17 cellular contexts compared by ENCODE assay signal in the genomic region with DNA sequence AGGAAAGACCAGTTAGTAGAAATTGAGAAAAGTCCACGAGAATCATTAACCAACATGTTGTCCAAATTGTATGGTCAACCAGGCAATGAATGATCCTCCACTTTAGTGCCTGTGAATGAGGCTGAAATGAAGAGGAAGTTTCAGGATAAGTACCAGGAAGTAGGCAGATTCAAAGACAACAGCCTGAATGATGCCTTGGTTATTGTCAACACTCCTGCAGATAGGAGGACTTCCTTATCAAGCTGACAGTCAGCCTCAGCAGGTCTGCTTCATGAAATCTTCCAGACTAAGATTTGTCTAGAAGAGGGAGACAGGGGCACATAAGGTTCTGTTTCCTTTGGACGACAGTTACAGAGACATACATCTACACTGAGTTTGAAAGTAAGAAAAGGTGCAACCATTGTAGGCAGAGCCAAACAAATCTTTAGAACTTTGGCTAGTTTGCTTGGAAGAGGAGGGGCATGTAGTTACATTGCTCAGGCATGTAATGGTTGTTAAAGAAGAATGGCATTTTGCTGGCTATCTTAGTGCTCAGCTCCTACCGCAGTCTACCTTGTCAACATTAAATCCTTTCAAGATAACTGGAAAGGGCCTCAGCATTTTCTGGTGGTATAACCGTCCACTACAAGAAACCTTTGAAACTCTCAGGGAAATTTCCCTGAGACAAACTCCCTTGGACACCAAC.
DNase-seq lines count a peak whose midpoint lies in the region; ATAC-seq, FAIRE-seq and TF ChIP-seq lines count a peak whose summit lies in the region.
"Had no signal": no experiment of that assay in that cellular context is flagged by ENCODE, and none has a peak within 500 bp of the region (broad histone marks: within the 10 kb centered on the region; RNA-seq: fewer than 3 reads in every experiment).

No MANE protein-coding gene starts in this region.

- CTCF ChIA-PET in CD8-positive, alpha-beta T cell (lab: Charles Lee) = interaction anchor here (1.1 kb wide), 1 partner anchor 53 kb away, joined by 4 read pairs; no protein-coding TSS in a partner anchor
- CTCF ChIA-PET in IMR-90 (lab: Yijun Ruan, JAX) (no interaction called here), GM12878 (lab: Yijun Ruan, JAX) (interaction anchor here (0.8 to 1.6 kb wide), 4 partner anchors 12 to 103 kb away, joined by 4 to 5 read pairs (median 4); no protein-coding TSS in a partner anchor)

- H3K4me2 ChIP-seq in IMR-90 (ENCODE audit: low read depth, low read length) (no peak overlapping the region), GM12878 (ENCODE audit: control insufficient read depth, insufficient read depth) (peak overlapping the region; percentile 44; the same call in 1 of the 2 replicates), mesendoderm (ENCODE audit: low read length) (no peak overlapping the region)
- H3K4me2 ChIP-seq: SK-N-SH had no signal

- DNase-seq in CD8-positive, alpha-beta T cell = no peak
- DNase-seq in IMR-90 = no peak
- no peak for DNase-seq in GM12878 (ENCODE audit: low read depth, low spot score)
- peak; percentile 74 for DNase-seq in mesendoderm
- no peak for DNase-seq in NOMO-1 treated with dmso at 0.1 percent for 144 hours (lab: John Stamatoyannopoulos, UW; ENCODE audit: unreplicated experiment)
- no peak for DNase-seq in DMS153 (lab: John Stamatoyannopoulos, UW)
- no peak for DNase-seq in EL
- DNase-seq: activated naive CD4-positive, alpha-beta T cell treated with anti-CD3 and anti-CD28 coated beads for 36 hours; AML-193; left lung; naive B cell; NCI-H1930; NCI-H526; psoas muscle; SK-N-SH had no signal

- peak overlapping the region; percentile 9 for H3K27ac Mint-ChIP-seq in CD8-positive, alpha-beta T cell

- peaks cover 25% of the 10 kb centered on the region for H4K20me1 ChIP-seq in IMR-90 (ENCODE audit: insufficient read depth, low read length)
- no peaks in the 10 kb centered on the region for H4K20me1 ChIP-seq in GM12878 (ENCODE audit: control insufficient read depth, insufficient read depth)

- H3K4me3 Mint-ChIP-seq in CD8-positive, alpha-beta T cell = no peak overlapping the region
- H3K4me3 Mint-ChIP-seq: activated naive CD4-positive, alpha-beta T cell treated with anti-CD3 and anti-CD28 coated beads for 36 hours had no signal

- H3K9me3 Mint-ChIP-seq in CD8-positive, alpha-beta T cell = no peaks in the 10 kb centered on the region
- H3K9me3 Mint-ChIP-seq: activated naive CD4-positive, alpha-beta T cell treated with anti-CD3 and anti-CD28 coated beads for 36 hours; naive B cell had no signal

- H3K9me3 ChIP-seq in CD8-positive, alpha-beta T cell (ENCODE audit: low read length) = no peaks in the 10 kb centered on the region
- H3K9me3 ChIP-seq in IMR-90 (ENCODE audit: control insufficient read depth, insufficient read depth, low read length) = no peaks in the 10 kb centered on the region
- H3K9me3 ChIP-seq in GM12878 (replicated peaks; ENCODE audit: control insufficient read depth, insufficient read depth, low read length) = no peaks in the 10 kb centered on the region; the same call in 2 of the 3 replicates
- H3K9me3 ChIP-seq: left lung, psoas muscle, SK-N-SH had no signal

- peaks cover 89% of the 10 kb centered on the region for H3K4me1 Mint-ChIP-seq in CD8-positive, alpha-beta T cell (ENCODE audit: low read depth)

- H2AK9ac ChIP-seq in IMR-90 (replicated peaks; ENCODE audit: low read depth, low read length, poor library complexity) = no peak overlapping the region

- TF ChIP-seq RAD21 in IMR-90 (IDR thresholded peaks at IDR 0.05; ENCODE audit: low read length) (no peak), GM12878 (IDR thresholded peaks at IDR 0.05; ENCODE audit: insufficient read depth, low read depth, low read length) (no peak)

- no peak overlapping the region for H3K4ac ChIP-seq in IMR-90 (ENCODE audit: low read depth, low read length)
- no peak overlapping the region for H3K4ac ChIP-seq in mesendoderm (ENCODE audit: low read depth, low read length)

- no peak overlapping the region for H3K56ac ChIP-seq in IMR-90 (ENCODE audit: extremely low read depth, insufficient read depth, low read length)
- peak overlapping the region; percentile 11 for H3K56ac ChIP-seq in mesendoderm (ENCODE audit: low read length)

- H3K27me3 ChIP-seq in CD8-positive, alpha-beta T cell (ENCODE audit: insufficient read depth, low read length) = no peaks in the 10 kb centered on the region
- no peaks in the 10 kb centered on the region for H3K27me3 ChIP-seq in IMR-90 (ENCODE audit: control insufficient read depth, insufficient read depth, low read length)
- no peaks in the 10 kb centered on the region for H3K27me3 ChIP-seq in GM12878 (replicated peaks in 1 of 2; ENCODE audit: control insufficient read depth in 2 of 2, insufficient read depth in 2 of 2, low read length in 1 of 2)
- no peaks in the 10 kb centered on the region for H3K27me3 ChIP-seq in mesendoderm (ENCODE audit: insufficient read depth, low read length, poor library complexity)
- H3K27me3 ChIP-seq: left lung had no signal

- SMC1A ChIA-PET in GM12878 (lab: Charles Lee; ENCODE audit: uncharacterized antibody, unreplicated experiment) = interaction anchor here (1.1 to 4.3 kb wide), 12 partner anchors 8 to 78 kb away, joined by 3 to 31 read pairs (median 7); no protein-coding TSS in a partner anchor

- peaks cover 43% of the 10 kb centered on the region for H3K4me1 ChIP-seq in CD8-positive, alpha-beta T cell (ENCODE audit: insufficient read depth, low read length)
- peaks cover 8% of the 10 kb centered on the region for H3K4me1 ChIP-seq in IMR-90 (ENCODE audit: control insufficient read depth, insufficient read depth, low read length)
- peaks cover 34% of the 10 kb centered on the region for H3K4me1 ChIP-seq in GM12878 (ENCODE audit: control insufficient read depth, insufficient read depth, low read length)
- peaks cover 19% of the 10 kb centered on the region for H3K4me1 ChIP-seq in mesendoderm (ENCODE audit: control insufficient read depth, low read depth, low read length)

- BruUV-seq in IMR-90 (replicated peaks; lab: Mats Ljungman, UMichigan) (no TSS peak), GM12878 (replicated peaks; lab: Mats Ljungman, UMichigan) (no TSS peak)

- no peak for TF ChIP-seq POLR2A in IMR-90 (IDR thresholded peaks at IDR 0.05; ENCODE audit: low read depth, low read length)
- no peak for TF ChIP-seq POLR2A in GM12878 (IDR thresholded peaks at IDR 0.05; ENCODE audit: low read depth, low read length)

- RAD21 ChIA-PET in GM12878 (lab: Charles Lee; ENCODE audit: unreplicated experiment) = interaction anchor here (0.8 to 2.4 kb wide), 4 partner anchors 10 to 39 kb away, joined by 3 to 9 read pairs (median 5); no protein-coding TSS in a partner anchor

- H3K36me3 Mint-ChIP-seq in CD8-positive, alpha-beta T cell = peaks cover 16% of the 10 kb centered on the region
- H3K36me3 Mint-ChIP-seq: naive B cell had no signal

- H3K79me2 ChIP-seq in GM12878 (ENCODE audit: control insufficient read depth, insufficient read depth, low read length) (peaks cover 85% of the 10 kb centered on the region), mesendoderm (ENCODE audit: control insufficient read depth, insufficient read depth, low read length) (peaks cover 17% of the 10 kb centered on the region)

- in situ Hi-C loops in IMR-90 (cut with MboI; ENCODE audit: low sequenced_read_pairs) = no loop called here
- in situ Hi-C loops in GM12878 (cut with MboI) = no loop called here

- no peak overlapping the region for H4K5ac ChIP-seq in IMR-90 (ENCODE audit: low read depth, low read length)
- no peak overlapping the region for H4K5ac ChIP-seq in mesendoderm (ENCODE audit: low read length)

- H4K8ac ChIP-seq in IMR-90 (ENCODE audit: low read depth in 2 of 2, low read length in 2 of 2) (no peak overlapping the region), mesendoderm (ENCODE audit: low read depth, low read length) (no peak overlapping the region)

- WGBS in IMR-90 (ENCODE audit: extremely low coverage in 2 of 2, insufficient read length in 1 of 2), 2 experiments = 100% methylated on average over 1 of the region's 4 CpGs; no CpG with 5 or more reads in 1 of the 2 experiments
- 71% methylated on average over 4 of the region's 4 CpGs for WGBS in GM12878 (ENCODE audit: insufficient coverage, insufficient replicate concordance, low lambda C conversion rate, missing lambda C conversion rate)
- no CpG with 5 or more reads among the region's 4 CpGs for WGBS in mesendoderm (ENCODE audit: extremely low coverage, insufficient coverage, low lambda C conversion rate)

- H3K9ac ChIP-seq in IMR-90 (ENCODE audit: low read depth, low read length) (no peak overlapping the region), GM12878 (ENCODE audit: control insufficient read depth, insufficient read depth, low read length) (no peak overlapping the region; the same call in 1 of the 2 replicates), mesendoderm (ENCODE audit: low read length) (no peak overlapping the region)
- H3K9ac ChIP-seq: SK-N-SH had no signal

- H2BK5ac ChIP-seq in IMR-90 (ENCODE audit: low read depth, low read length, poor library complexity, severe bottlenecking) (no peak overlapping the region), mesendoderm (ENCODE audit: low read length) (no peak overlapping the region)

- ATAC-seq in CD8-positive, alpha-beta T cell = no peak
- no peak for ATAC-seq in IMR-90 (ENCODE audit: low read depth)
- ATAC-seq in GM12878 = no peak
- ATAC-seq in GM19455 (IDR thresholded peaks at IDR 0.05; ENCODE audit: unreplicated experiment) = no peak
- ATAC-seq: left lung had no signal

- H3K18ac ChIP-seq in IMR-90 (ENCODE audit: low read depth, low read length) (no peak overlapping the region), mesendoderm (ENCODE audit: low read length) (peak overlapping the region; percentile 65)

- no peak overlapping the region for H2AK5ac ChIP-seq in IMR-90 (ENCODE audit: low read depth, low read length)
- H2AK5ac ChIP-seq in mesendoderm (ENCODE audit: low read length) = no peak overlapping the region

- H3K27me3 Mint-ChIP-seq in CD8-positive, alpha-beta T cell (ENCODE audit: low read depth) = no peaks in the 10 kb centered on the region
- H3K27me3 Mint-ChIP-seq: naive B cell had no signal

- H3K14ac ChIP-seq in IMR-90 (replicated peaks; ENCODE audit: low read depth, low read length) = 0 out of 2 replicates have a peak overlapping the region, but pooled peaks have one; percentile 41

- H3K23ac ChIP-seq in IMR-90 (ENCODE audit: low read depth, low read length) (no peak overlapping the region), mesendoderm (ENCODE audit: low read length) (no peak overlapping the region)

- H2AFZ ChIP-seq in IMR-90 (replicated peaks; ENCODE audit: low read length, poor library complexity) = no peak overlapping the region
- H2AFZ ChIP-seq in GM12878 (ENCODE audit: control insufficient read depth, low read depth, low read length) = no peak overlapping the region

- H4K91ac ChIP-seq in IMR-90 (ENCODE audit: insufficient read depth, low read depth, low read length) = no peak overlapping the region

- no peak overlapping the region for H2BK20ac ChIP-seq in IMR-90 (ENCODE audit: low read depth, low read length)

- H2BK15ac ChIP-seq in IMR-90 (ENCODE audit: low read depth, low read length) = no peak overlapping the region
- no peak overlapping the region for H2BK15ac ChIP-seq in mesendoderm (replicated peaks; ENCODE audit: low read depth)

- TF ChIP-seq EP300 in GM12878 (IDR thresholded peaks at IDR 0.05; ENCODE audit: borderline replicate concordance in 1 of 2, control insufficient read depth in 1 of 2, low read depth in 2 of 2, low read length in 2 of 2) = no peak

- no peak overlapping the region for H3K27ac ChIP-seq in CD8-positive, alpha-beta T cell (ENCODE audit: low read depth, low read length)
- no peak overlapping the region for H3K27ac ChIP-seq in IMR-90 (ENCODE audit: insufficient read depth, low read length)
- peak overlapping the region; percentile 28; the same call in 1 of the 2 replicates for H3K27ac ChIP-seq in GM12878 (ENCODE audit: control insufficient read depth, insufficient read depth)
- H3K27ac ChIP-seq in mesendoderm (ENCODE audit: low read depth, low read length) = peak overlapping the region; percentile 0
- H3K27ac ChIP-seq: HL-60, psoas muscle had no signal

- H3K79me1 ChIP-seq in IMR-90 (ENCODE audit: low read depth in 1 of 2, low read length in 2 of 2) (peaks cover 36 to 72% of the 10 kb centered on the region in 2 experiments), mesendoderm (ENCODE audit: low read length) (peaks cover 20% of the 10 kb centered on the region)

- TF ChIP-seq CTCF in CD8-positive, alpha-beta T cell (IDR thresholded peaks at IDR 0.05) = no peak
- TF ChIP-seq CTCF in IMR-90 (conservative IDR thresholded peaks at IDR 0.05; ENCODE audit: low read depth, low read length) (no peak), GM12878 (IDR thresholded peaks at IDR 0.05 in 2 of 3, conservative IDR thresholded peaks at IDR 0.05 in 1 of 3; ENCODE audit: control insufficient read depth in 2 of 3, extremely low read depth in 1 of 3, insufficient read depth in 1 of 3, low read depth in 3 of 3, low read length in 3 of 3) (no peak)

- POLR2A ChIA-PET in CD8-positive, alpha-beta T cell (lab: Charles Lee) = no interaction called here
- POLR2A ChIA-PET in IMR-90 (lab: Charles Lee; ENCODE audit: unreplicated experiment) = no interaction called here
- POLR2A ChIA-PET in GM12878 (lab: Charles Lee) = interaction anchor here (0.6 to 2.7 kb wide), 5 partner anchors 8 to 82 kb away, joined by 3 to 14 read pairs (median 7); a partner anchor contains a TSS

- FAIRE-seq in GM12878 (lab: Jason Lieb, UNC) = no peak

- dilution Hi-C loops in IMR-90 (cut with HindIII; ENCODE audit: low sequenced_read_pairs, unreplicated experiment) = no loop called here

- H3K9me1 ChIP-seq in IMR-90 (ENCODE audit: insufficient read depth, low read length) = peaks cover 17% of the 10 kb centered on the region

- H3K36me3 ChIP-seq in CD8-positive, alpha-beta T cell (ENCODE audit: insufficient read depth, low read length) = peaks cover 5% of the 10 kb centered on the region
- no peaks in the 10 kb centered on the region for H3K36me3 ChIP-seq in IMR-90 (ENCODE audit: control insufficient read depth, insufficient read depth, low read length)
- H3K36me3 ChIP-seq in GM12878 (ENCODE audit: control insufficient read depth in 2 of 2, insufficient read depth in 2 of 2, low read length in 1 of 2) = peaks cover 0 to 8% of the 10 kb centered on the region in 2 experiments; a peak in 3 of 4 replicates
- no peaks in the 10 kb centered on the region for H3K36me3 ChIP-seq in mesendoderm (ENCODE audit: control insufficient read depth, insufficient read depth, low read length)
- H3K36me3 ChIP-seq: left lung had no signal

- H2BK120ac ChIP-seq in IMR-90 (ENCODE audit: low read depth, low read length) (no peak overlapping the region), mesendoderm (ENCODE audit: low read depth, low read length) (no peak overlapping the region)

- no peak overlapping the region for H3K4me3 ChIP-seq in CD8-positive, alpha-beta T cell (ENCODE audit: low read depth, low read length)
- H3K4me3 ChIP-seq in IMR-90 (ENCODE audit: insufficient read depth, low read depth, low read length) = no peak overlapping the region
- no peak overlapping the region for H3K4me3 ChIP-seq in GM12878
- no peak overlapping the region for H3K4me3 ChIP-seq in mesendoderm (ENCODE audit: low read length)
- H3K4me3 ChIP-seq: left lung, psoas muscle had no signal

- intact Hi-C loops in CD8-positive, alpha-beta T cell (cut with DNase I, micrococcal nuclease) = no loop called here
- intact Hi-C loops in IMR-90 (cut with micrococcal nuclease) (no loop called here), GM12878 (cut with micrococcal nuclease; ENCODE audit: unreplicated experiment) (no loop called here)

Comparison
In these comparisons a context has a peak if more than half of its experiments do, and no peak if none do; other contexts are left out.
1. H3K27ac ChIP-seq: peak in GM12878 (single experiment) and mesendoderm (single experiment); none in CD8-positive, alpha-beta T cell (single experiment) and IMR-90 (single experiment).